ENCODE assay signal across 26 cellular contexts in genomic region chr20:18012901-18013300, GRCh38. TPM values are rescaled to one million over a fixed set of nuclear protein-coding genes. Genes with fewer than 3 reads are reported as not detected.
"Had no signal": no experiment of that assay in that cellular context is flagged by ENCODE, and none has a peak within 500 bp of the region (broad histone marks: within the 10 kb centered on the region; RNA-seq: fewer than 3 reads in every experiment).

No MANE protein-coding gene starts in this region.

- H3K4me1 ChIP-seq: suprapubic skin, upper lobe of right lung, uterus, vagina had no signal

- DNase-seq: stimulated activated CD4-positive, alpha-beta T cell treated with anti-CD3 and anti-CD28 coated beads, Interleukin-2, amount 100 ng/mL, for 24 hours; stimulated activated CD4-positive, alpha-beta T cell treated with anti-CD3 and anti-CD28 coated beads, Interleukin-2, amount 100 ng/mL, for 48 hours; stimulated activated CD4-positive, alpha-beta T cell treated with anti-CD3 and anti-CD28 coated beads, Interleukin-4, amount 100 ng/mL, for 1 hour; stimulated activated CD4-positive, alpha-beta T cell treated with anti-CD3 and anti-CD28 coated beads, Interleukin-4, amount 100 ng/mL, for 24 hours; stimulated activated CD4-positive, alpha-beta T cell treated with anti-CD3 and anti-CD28 coated beads, Interleukin-4, amount 100 ng/mL, for 4 hours; stimulated activated CD8-positive, alpha-beta memory T cell treated with anti-CD3 and anti-CD28 coated beads, Interleukin-4, amount 100 ng/mL, for 48 hours; stimulated activated naive B cell treated with anti-CD40 and anti-IgM and Interleukin-4, amounts not matched to agents 10 μg/mL and 1 μg/mL and 100 μg/mL, for 72 hours; stimulated activated naive CD4-positive, alpha-beta T cell; stimulated activated naive CD4-positive, alpha-beta T cell treated with Interleukin-2 at 50 U/mL for 16 hours; stimulated activated naive CD8-positive, alpha-beta T cell treated with anti-CD3 and anti-CD28 coated beads, Interleukin-15, amount 100 ng/mL, for 72 hours; stimulated activated naive CD8-positive, alpha-beta T cell treated with anti-CD3 and anti-CD28 coated beads, Interleukin-15, Interleukin-2, amounts not matched to agents 100 U/mL and 50 U/mL, for 24 hours; stomach; substantia nigra; testis; thyroid gland; tibial artery; transverse colon; upper lobe of right lung; uterus had no signal

- H3K4me3 ChIP-seq: stomach, suprapubic skin, testis, thoracic aorta, thyroid gland, tibial artery, tibial nerve, transverse colon, upper lobe of right lung, uterus, vagina had no signal

- H3K27ac ChIP-seq: stomach, suprapubic skin, testis, thoracic aorta, thyroid gland, tibial artery, tibial nerve, transverse colon, upper lobe of right lung, uterus, vagina had no signal

- ATAC-seq: stimulated activated effector memory CD8-positive, alpha-beta T cell treated with anti-CD3 and anti-CD28 coated beads, Interleukin-12 subunit alpha, Interleukin-12 subunit beta, amount 100 ng/mL, for 72 hours; stimulated activated naive CD8-positive, alpha-beta T cell treated with anti-CD3 and anti-CD28 coated beads, Interleukin-15, amount 100 ng/mL, for 72 hours; stimulated activated naive CD8-positive, alpha-beta T cell treated with anti-CD3 and anti-CD28 coated beads, Interleukin-15, Interleukin-2, amounts not matched to agents 100 U/mL and 50 U/mL, for 24 hours; upper lobe of right lung had no signal

- H3K9me3 ChIP-seq: stomach, suprapubic skin, testis, thoracic aorta, thyroid gland, tibial artery, tibial nerve, transverse colon, upper lobe of right lung, uterus, vagina had no signal

- H3K36me3 ChIP-seq: stomach, suprapubic skin, thoracic aorta, thyroid gland, tibial artery, tibial nerve, transverse colon, upper lobe of right lung, uterus, vagina had no signal

- FAIRE-seq: urothelium cell line had no signal

- H3K27me3 ChIP-seq: stomach, suprapubic skin, testis, thyroid gland, tibial artery, tibial nerve, transverse colon, upper lobe of right lung, uterus, vagina had no signal

RNA-seq across cellular contexts. Expression of gene OVOL2, which starts 44.8 kb away (rescaled TPM):
- total RNA-seq: subcutaneous adipose tissue, tibial nerve had no signal
